In the genomic region with DNA sequence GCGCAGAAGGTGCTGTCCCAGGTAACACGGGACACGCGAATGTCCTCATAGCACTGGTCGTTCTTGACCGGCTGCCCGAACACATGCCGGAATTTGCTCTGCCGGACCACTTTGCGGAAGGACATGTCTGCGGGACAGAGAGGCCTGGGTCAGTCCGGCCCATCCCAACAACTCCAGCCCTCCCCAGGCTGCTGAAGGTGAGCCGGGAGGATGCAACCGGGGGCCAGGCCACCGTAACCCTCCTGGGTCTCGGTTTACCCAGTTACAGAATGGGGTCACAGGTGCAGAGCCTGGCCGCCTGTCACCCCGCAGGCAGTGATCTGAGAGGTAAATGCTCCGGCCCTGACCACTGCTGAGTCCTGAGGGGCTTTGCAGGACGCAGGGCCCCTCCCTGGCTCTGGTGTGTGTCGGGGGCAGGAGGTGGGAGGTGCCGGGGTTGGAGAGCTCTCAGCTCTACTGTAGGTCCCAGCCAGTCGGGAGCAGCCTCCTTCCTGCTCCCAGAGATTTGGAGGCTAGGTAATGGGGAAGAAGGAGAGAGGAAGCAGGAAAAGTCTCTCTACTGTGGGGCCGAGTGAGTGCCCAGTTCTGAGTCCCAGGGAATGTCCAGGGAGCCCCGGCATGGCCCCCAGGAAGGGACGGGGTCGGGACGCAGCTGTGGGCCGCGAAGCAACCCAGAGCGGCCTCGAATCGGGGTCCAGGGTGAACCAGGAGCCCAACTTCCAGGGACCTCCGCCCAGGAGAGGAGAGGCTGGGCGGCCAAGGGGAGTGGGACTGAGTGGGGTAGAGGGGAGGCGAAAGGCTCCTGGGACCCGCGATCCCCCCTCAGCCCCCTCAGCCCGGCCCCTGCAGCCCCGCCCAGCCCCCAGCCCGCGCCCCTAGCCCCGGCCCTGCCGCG, we compare ENCODE assay signal across 8 cellular contexts. TPM values are rescaled to one million over a fixed set of nuclear protein-coding genes. Genes with fewer than 3 reads are reported as not detected.
DNase-seq lines count a peak whose midpoint lies in the region; ATAC-seq and TF ChIP-seq lines count a peak whose summit lies in the region.

No MANE protein-coding gene starts in this region.

- no peaks in the 10 kb centered on the region for H3K27me3 ChIP-seq in skeletal muscle satellite cell (ENCODE audit: control insufficient read depth, insufficient read depth, low read length)

- no peak for ATAC-seq in T-helper 17 cell
- no peak for ATAC-seq in HG03108 (IDR thresholded peaks at IDR 0.05; ENCODE audit: unreplicated experiment)

- peak; percentile 22 for TF ChIP-seq POLR2A in GM18526 (IDR thresholded peaks at IDR 0.05; ENCODE audit: extremely low read depth, insufficient read length)

- peaks cover 2% of the 10 kb centered on the region for H3K9me3 Mint-ChIP-seq in glutamatergic neuron (ENCODE audit: unreplicated experiment)

- TF ChIP-seq CTCF in glutamatergic neuron (IDR thresholded peaks at IDR 0.05; ENCODE audit: partially characterized antibody, unreplicated experiment) (no peak), GM13976 (IDR thresholded peaks at IDR 0.05; ENCODE audit: borderline replicate concordance, control extremely low read depth, extremely low read depth, insufficient read depth, missing control alignments) (no peak)

- peak overlapping the region; percentile 61 for H3K4me3 Mint-ChIP-seq in T-helper 17 cell
- peak overlapping the region; percentile 87 for H3K4me3 Mint-ChIP-seq in glutamatergic neuron (ENCODE audit: unreplicated experiment)

- H3K4me1 Mint-ChIP-seq in T-helper 17 cell (peaks cover 61% of the 10 kb centered on the region), glutamatergic neuron (ENCODE audit: low read depth, unreplicated experiment) (peaks cover 2% of the 10 kb centered on the region)

- peak overlapping the region; percentile 99 for H3K4me2 ChIP-seq in skeletal muscle satellite cell (ENCODE audit: low read length)

- no peaks in the 10 kb centered on the region for H3K36me3 Mint-ChIP-seq in T-helper 17 cell (ENCODE audit: low read depth)
- H3K36me3 Mint-ChIP-seq in glutamatergic neuron (ENCODE audit: unreplicated experiment) = no peaks in the 10 kb centered on the region

- peak overlapping the region; percentile 90 for H3K9ac ChIP-seq in skeletal muscle satellite cell (ENCODE audit: low read depth, low read length)

- peak overlapping the region; percentile 96 for H3K4me3 ChIP-seq in skeletal muscle satellite cell (ENCODE audit: low read length)

- H3K9me3 ChIP-seq in T-helper 17 cell (ENCODE audit: control insufficient read depth, low read length, poor library complexity, severe bottlenecking) = no peaks in the 10 kb centered on the region
- H3K9me3 ChIP-seq in skeletal muscle satellite cell (replicated peaks; ENCODE audit: low read length) = no peaks in the 10 kb centered on the region

- H3K4me1 ChIP-seq in skeletal muscle satellite cell (ENCODE audit: control insufficient read depth, insufficient read depth, low read length) = peaks cover 25% of the 10 kb centered on the region

- in situ Hi-C loops in GM13976 (cut with MboI; ENCODE audit: low sequenced_read_pairs, unreplicated experiment) = no loop called here

- H3K27ac Mint-ChIP-seq in T-helper 17 cell (peak overlapping the region; percentile 97), glutamatergic neuron (ENCODE audit: unreplicated experiment) (peak overlapping the region; percentile 28)

- H3K36me3 ChIP-seq in skeletal muscle satellite cell (ENCODE audit: insufficient read depth, low read length) = peaks cover 25% of the 10 kb centered on the region

- DNase-seq in T-helper 17 cell (no peak), glutamatergic neuron (no peak), GM13976 (ENCODE audit: low spot score) (no peak), COR-L47 (lab: John Stamatoyannopoulos, UW) (no peak), SHP77 (lab: John Stamatoyannopoulos, UW) (no peak)

- H3K27me3 Mint-ChIP-seq in T-helper 17 cell (no peaks in the 10 kb centered on the region), glutamatergic neuron (ENCODE audit: unreplicated experiment) (peaks cover 16% of the 10 kb centered on the region)

RNA-seq across cellular contexts. Expression of a gene that starts 0.5 kb away (rescaled TPM):
- total RNA-seq in T-helper 17 cell = 10 to 100 TPM; 46.1 to 75.4 TPM
- total RNA-seq in glutamatergic neuron (ENCODE audit: unreplicated experiment) = 88.8 TPM
- total RNA-seq in skeletal muscle satellite cell (2012; rRNA removed) = 75.4 and 91.5 TPM in 2 replicates

RNA-seq across cellular contexts. Expression of a gene that starts 5.3 kb away (rescaled TPM):
- total RNA-seq in T-helper 17 cell (100 to 1,000 TPM; 170 to 184 TPM), glutamatergic neuron (ENCODE audit: unreplicated experiment) (2.1 TPM)
- 0.22 TPM in 1 of 2 replicates, not detected in the other for total RNA-seq in skeletal muscle satellite cell (2012; rRNA removed)

RNA-seq across cellular contexts. Expression of a gene that starts 9.8 kb away (rescaled TPM):
- total RNA-seq in T-helper 17 cell (not detected), glutamatergic neuron (ENCODE audit: unreplicated experiment) (not detected)
- not detected in 2 replicates for total RNA-seq in skeletal muscle satellite cell (2012; rRNA removed)

RNA-seq across cellular contexts. Expression of a gene that starts 12.4 kb away (rescaled TPM):
- total RNA-seq in T-helper 17 cell (10 to 100 TPM in 1 of 2 donors, 1 to 10 TPM in 1; 7.5 to 12.1 TPM), glutamatergic neuron (ENCODE audit: unreplicated experiment) (not detected)
- total RNA-seq in skeletal muscle satellite cell (2012; rRNA removed) = 1.1 TPM in 1 of 2 replicates, not detected in the other

RNA-seq across cellular contexts. Expression of a gene that starts 14.5 kb away (rescaled TPM):
- total RNA-seq in T-helper 17 cell (10 to 100 TPM; 47.8 to 62.7 TPM), glutamatergic neuron (ENCODE audit: unreplicated experiment) (69.0 TPM)
- 45.2 and 46.4 TPM in 2 replicates for total RNA-seq in skeletal muscle satellite cell (2012; rRNA removed)

Comparison
In these comparisons a context has a peak if more than half of its experiments do, and no peak if none do; other contexts are left out.
1. RNA of a gene that starts 5.3 kb away (total RNA-seq): 170 to 184 TPM in T-helper 17 cell; 2.1 TPM in glutamatergic neuron (single experiment); every median in the first group is over 10 times any median in the second.